ENCODE assay signal across 8 cellular contexts in genomic region chr12:49636979-49637378, GRCh38. TPM values are rescaled to one million over a fixed set of nuclear protein-coding genes. Genes with fewer than 3 reads are reported as not detected.
DNase-seq lines count a peak whose midpoint lies in the region; ATAC-seq and TF ChIP-seq lines count a peak whose summit lies in the region.

No MANE protein-coding gene starts in this region.

- H3K36me3 ChIP-seq in heart right ventricle (peaks cover 0 to 74% (median 0%) of the 10 kb centered on the region in 9 donors), psoas muscle (ENCODE audit: insufficient read depth in 1 of 2, low read depth in 1 of 2) (peaks cover 0 to 96% of the 10 kb centered on the region in 2 donors)

- H3K9me3 ChIP-seq in heart right ventricle (no peaks in the 10 kb centered on the region), psoas muscle (no peaks in the 10 kb centered on the region)

- DNase-seq in NCI-H524 (lab: John Stamatoyannopoulos, UW) (peak; percentile 48 to 68), NCI-H524 treated with DMSO at 0.1 percent for 48 hours (lab: John Stamatoyannopoulos, UW) (no peak), KG1 (lab: John Stamatoyannopoulos, UW) (peak; percentile 41), SW480 (ENCODE audit: low spot score) (peak; percentile 68), amniotic stem cell (lab: John Stamatoyannopoulos, UW) (peak; percentile 29), heart right ventricle (peak in 1 of 2 donors; percentile 66), psoas muscle (no peak)

- no peaks in the 10 kb centered on the region for H3K27me3 ChIP-seq in heart right ventricle
- no peaks in the 10 kb centered on the region for H3K27me3 ChIP-seq in psoas muscle (ENCODE audit: insufficient read depth in 3 of 3, low read length in 2 of 3)

- peaks cover 5 to 22% (median 14%) of the 10 kb centered on the region in 9 donors for H3K4me1 ChIP-seq in heart right ventricle
- H3K4me1 ChIP-seq in psoas muscle: peaks cover 18% of the 10 kb centered on the region

- H3K4me3 ChIP-seq in heart right ventricle (no peak overlapping the region), psoas muscle (no peak overlapping the region)

- H3K27ac ChIP-seq in heart right ventricle (peak overlapping the region in 5 of 10 donors; percentile 11 to 51 (median 32)), psoas muscle (no peak overlapping the region)

- intact Hi-C loops in heart right ventricle (cut with DNase I) (loop anchor here in 2 of 10 donors (2.0 to 10.0 kb wide), 2 partner anchors 72 to 198 kb away; no protein-coding TSS in a partner anchor), psoas muscle (cut with DNase I) (no loop called here)

- 5 to 6% methylated on average over 2 of the region's 2 CpGs for WGBS in heart right ventricle, 2 donors
- WGBS in psoas muscle, 3 donors: 6 to 15% (median 14%) methylated on average over 2 of the region's 2 CpGs

- peak; percentile 47 to 76 (median 66) for TF ChIP-seq CTCF in heart right ventricle (IDR thresholded peaks at IDR 0.05)
- peak; percentile 57 for TF ChIP-seq CTCF in psoas muscle (IDR thresholded peaks at IDR 0.05)

- peak; percentile 66 to 81 (median 76) for ATAC-seq in heart right ventricle
- peak; percentile 67 to 85 (median 82) for ATAC-seq in psoas muscle
- no peak for ATAC-seq in HG03378 (IDR thresholded peaks at IDR 0.05; ENCODE audit: unreplicated experiment)

RNA-seq across cellular contexts. Expression of gene PRPF40B, which starts 13.6 kb away (rescaled TPM):
- 10 to 100 TPM; 16.8 to 26.2 (median 21.6) TPM for total RNA-seq in heart right ventricle
- 10 to 100 TPM; 13.4 to 37.5 TPM for polyA plus RNA-seq in heart right ventricle
- total RNA-seq in psoas muscle: 10 to 100 TPM; 24.5 to 26.1 (median 25.3) TPM
- polyA plus RNA-seq in psoas muscle: 10 to 100 TPM; 10.1 to 18.8 (median 15.7) TPM

RNA-seq across cellular contexts. Expression of gene FAM186B, which starts 31.5 kb away (rescaled TPM):
- total RNA-seq in heart right ventricle (1 to 10 TPM in 2 of 10 donors, under 1 TPM in 8; 0.25 to 1.5 (median 0.78) TPM), psoas muscle (under 1 TPM; 0.44 to 0.63 (median 0.46) TPM)
- polyA plus RNA-seq in heart right ventricle (under 1 TPM; 0.04 to 0.22 TPM), psoas muscle (under 1 TPM; 0.04 to 1.00 (median 0.23) TPM)

Comparison
In these comparisons a context has a peak if more than half of its experiments do, and no peak if none do; other contexts are left out.
1. DNase-seq: peak in NCI-H524 (2 of 2), KG1 (single experiment), SW480 (single experiment) and amniotic stem cell (single experiment); none in NCI-H524 treated with DMSO at 0.1 percent for 48 hours (single experiment) and psoas muscle (0 of 2).